In the genomic region with DNA sequence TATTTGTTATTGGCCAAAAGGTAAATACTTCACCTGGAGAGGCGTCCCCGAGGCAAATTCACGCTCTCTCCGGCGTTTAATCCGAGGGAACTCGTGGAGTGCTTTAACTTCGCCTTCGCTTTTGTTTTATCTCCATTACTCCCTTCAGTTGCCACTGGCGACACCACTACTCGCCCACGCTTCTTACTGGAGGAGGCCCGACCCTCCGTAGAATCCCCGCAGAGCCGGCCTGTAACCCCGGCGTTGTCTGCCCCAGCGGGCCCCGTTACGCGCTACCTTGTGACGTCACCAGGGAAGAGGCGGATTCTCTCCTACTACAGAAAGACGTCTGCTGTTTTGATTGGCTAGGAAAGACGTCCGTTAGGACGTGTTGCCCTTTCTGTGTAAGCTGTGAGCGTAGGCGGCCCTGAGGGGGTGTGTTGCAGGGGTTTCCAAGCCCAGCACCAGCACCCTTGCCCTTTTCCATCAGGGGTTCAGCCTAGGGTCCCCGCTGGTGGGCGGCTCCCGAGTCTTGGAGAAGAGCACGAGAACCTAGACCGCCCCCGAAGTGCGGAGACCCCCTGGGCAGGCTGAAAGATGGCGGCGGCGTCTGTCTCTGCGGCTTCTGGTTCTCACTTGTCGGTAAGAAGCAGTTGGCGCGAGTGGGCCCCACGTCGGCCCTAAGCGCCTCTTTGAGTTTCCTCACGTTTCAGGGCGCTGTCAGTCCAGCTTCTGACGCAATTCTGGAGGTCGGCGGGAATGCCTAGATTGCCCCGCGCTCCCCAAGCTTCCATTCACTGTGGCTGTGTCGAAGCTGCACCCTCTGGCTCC, we compare ENCODE assay signal across 8 cellular contexts. TPM values are rescaled to one million over a fixed set of nuclear protein-coding genes. Genes with fewer than 3 reads are reported as not detected.
A peak's percentile ranks its signal among the peaks of the same experiment; 100 is the strongest.
DNase-seq lines count a peak whose midpoint lies in the region; ATAC-seq and TF ChIP-seq lines count a peak whose summit lies in the region.

Gene CEP57 (plus strand): TSS at position 376 of the 810 bp plus-strand sequence. CDS start 201 bp downstream, at position 577.

- H3K36me3 ChIP-seq in left lung = peaks cover 0 to 22% of the 10 kb centered on the region in 2 donors

- ATAC-seq in GM19395 (IDR thresholded peaks at IDR 0.05; ENCODE audit: unreplicated experiment) (peak; percentile 73), HG03565 (IDR thresholded peaks at IDR 0.05; ENCODE audit: unreplicated experiment) (peak; percentile 64), left lung (peak; percentile 88)

- intact Hi-C loops in left lung (cut with DNase I) = no loop called here

- H3K4me3 ChIP-seq in left lung = peak within 1 kb of the TSS; percentile 93 to 95

- peaks cover 12 to 35% of the 10 kb centered on the region in 2 donors for H3K4me1 ChIP-seq in left lung

- DNase-seq in C1 segment of cervical spinal cord (lab: John Stamatoyannopoulos, UW) (peak; percentile 51 to 96 (median 84)), NCI-H774 (lab: John Stamatoyannopoulos, UW) (peak; percentile 96), dermis blood vessel endothelial cell (peak; percentile 99), left lung (peak; percentile 95 to 97)
- DNase-seq in activated CD4-positive, alpha-beta T cell treated with anti-CD3 and anti-CD28 coated beads, Interleukin-2, amount 50 U/mL, for 4 hours = peak; percentile 96
- peak; percentile 86 for DNase-seq in stimulated activated CD4-positive, alpha-beta T cell treated with anti-CD3 and anti-CD28 coated beads, Interleukin-2, amount 100 ng/mL, for 48 hours

- H3K9me3 ChIP-seq in left lung = no peaks in the 10 kb centered on the region

- TF ChIP-seq CTCF in left lung (IDR thresholded peaks at IDR 0.05) = no peak

- H3K27ac ChIP-seq in left lung = peak within 1 kb of the TSS; percentile 98 to 100

- H3K27me3 ChIP-seq in left lung = no peaks in the 10 kb centered on the region

RNA-seq across cellular contexts. Expression of gene CEP57, which starts in this region (rescaled TPM):
- total RNA-seq in dermis blood vessel endothelial cell = 49.0 and 63.1 TPM in 2 replicates
- 10 to 100 TPM; 28.3 to 37.1 TPM for total RNA-seq in left lung

Comparison
In these comparisons a context has a peak if more than half of its experiments do, and no peak if none do; other contexts are left out.
1. Peak in every context shown above with its lines: DNase-seq, ATAC-seq, H3K4me3 ChIP-seq and H3K27ac ChIP-seq.